Comparison of ENCODE assay signal across 2 cellular contexts in genomic region chr6:52418606-52419005, GRCh38.
A peak's percentile ranks its signal among the peaks of the same experiment; 100 is the strongest.
TF ChIP-seq lines count a peak whose summit lies in the region.

No MANE protein-coding gene starts in this region.

TF ChIP-seq in HEK293, 187 proteins besides CTCF, POLR2A, EP300 and RAD21:
- TF ChIP-seq FEZF1 (tag by site-specific recombination; IDR thresholded peaks at IDR 0.05) (peak; percentile 54; the same call in 1 of the 2 replicates), GLI4 (tag by site-specific recombination; IDR thresholded peaks at IDR 0.05) (no peak), OSR2 (tag by site-specific recombination; IDR thresholded peaks at IDR 0.05) (peak; percentile 80), SCRT2 (tag by site-specific recombination; IDR thresholded peaks at IDR 0.05) (0 out of 2 replicates have a peak, but pooled peaks have one; percentile 37), ZNF677 (tag by site-specific recombination; IDR thresholded peaks at IDR 0.05) (no peak), ZNF214 (tag by site-specific recombination; IDR thresholded peaks at IDR 0.05; ENCODE audit: borderline replicate concordance) (no peak), ZNF610 (tag by site-specific recombination; IDR thresholded peaks at IDR 0.05; ENCODE audit: borderline replicate concordance) (no peak), PATZ1 (tag by site-specific recombination; IDR thresholded peaks at IDR 0.05) (no peak), MEIS1 (CRISPR knock-in tag; IDR thresholded peaks at IDR 0.05; ENCODE audit: borderline replicate concordance) (no peak), PRDM10 (tag by site-specific recombination; IDR thresholded peaks at IDR 0.05) (no peak), SCRT1 (tag by site-specific recombination; IDR thresholded peaks at IDR 0.05; ENCODE audit: borderline replicate concordance) (no peak), TSHZ1 (tag by site-specific recombination; IDR thresholded peaks at IDR 0.05; ENCODE audit: borderline replicate concordance) (no peak), ZBTB20 (tag by site-specific recombination; IDR thresholded peaks at IDR 0.05) (peak; percentile 40; the same call in 1 of the 2 replicates), ZNF600 (tag by site-specific recombination; IDR thresholded peaks at IDR 0.05) (no peak)

TF ChIP-seq in K562, 482 proteins besides CTCF, POLR2A, EP300 and RAD21:
- TF ChIP-seq ZNF175 (CRISPR knock-in tag; IDR thresholded peaks at IDR 0.05; ENCODE audit: low read depth), result no peak
- 0 out of 2 replicates have a peak, but pooled peaks have one; percentile 3 for TF ChIP-seq CBFA2T2 (conservative IDR thresholded peaks at IDR 0.05)
- no peak for TF ChIP-seq MYBL2 (IDR thresholded peaks at IDR 0.05; ENCODE audit: low read depth)
- TF ChIP-seq MYBL2 (CRISPR knock-in tag; IDR thresholded peaks at IDR 0.05; ENCODE audit: borderline replicate concordance), result no peak
- no peak for TF ChIP-seq ZNF766 (CRISPR knock-in tag; conservative IDR thresholded peaks at IDR 0.05)
- 0 out of 2 replicates have a peak, but pooled peaks have one; percentile 31 for TF ChIP-seq CAMTA2 (CRISPR knock-in tag; conservative IDR thresholded peaks at IDR 0.05)
- TF ChIP-seq SRSF7 (optimal IDR thresholded peaks at IDR 0.05; ENCODE audit: low read depth, low read length), result no peak
